8 cellular contexts compared by ENCODE assay signal in the genomic region with DNA sequence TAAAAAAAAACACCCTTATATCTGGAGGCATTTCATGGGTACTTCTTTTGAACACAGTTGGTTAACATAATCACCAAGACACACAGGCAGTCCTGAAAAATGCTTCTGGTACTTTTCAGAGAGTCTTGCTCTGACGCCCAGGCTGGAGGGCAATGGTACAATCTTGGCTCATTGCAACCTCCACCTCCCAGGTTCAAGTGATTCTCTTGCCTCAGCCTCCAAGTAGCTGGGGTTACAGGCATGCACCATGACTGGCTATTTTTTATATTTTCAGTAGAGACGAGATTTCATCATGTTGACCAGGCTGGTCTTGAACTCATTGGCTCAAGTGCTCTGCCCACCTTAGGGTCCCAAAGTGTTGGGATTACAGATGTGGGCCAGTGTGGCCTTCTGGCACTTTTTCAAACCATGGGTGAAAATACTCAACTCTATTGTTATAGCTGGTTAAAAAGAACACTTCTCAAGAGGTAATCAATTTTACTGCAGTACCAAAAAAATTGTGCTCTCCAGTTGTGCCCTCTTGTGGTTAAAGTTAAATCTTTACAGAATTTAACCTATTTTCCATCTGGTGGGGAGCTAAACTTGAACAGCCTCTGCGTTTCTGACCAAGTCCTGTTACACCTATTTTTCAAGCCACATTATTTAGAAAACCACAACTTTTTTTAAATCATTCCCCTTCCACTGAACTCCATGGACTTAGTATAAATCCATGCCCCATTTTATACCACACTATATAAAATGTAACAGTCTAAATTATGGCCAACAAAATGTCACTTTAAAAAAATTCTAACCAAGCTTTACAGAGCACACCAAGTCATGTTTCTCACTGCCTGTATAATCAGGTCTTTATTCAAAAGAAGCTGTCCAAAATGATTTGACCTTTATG. TPM values are rescaled to one million over a fixed set of nuclear protein-coding genes. Genes with fewer than 3 reads are reported as not detected.
DNase-seq lines count a peak whose midpoint lies in the region; ATAC-seq and TF ChIP-seq lines count a peak whose summit lies in the region.

No MANE protein-coding gene starts in this region.

- no peaks in the 10 kb centered on the region for H3K27me3 ChIP-seq in breast epithelium

- intact Hi-C loops in breast epithelium (cut with DNase I; ENCODE audit: low total_unique reads), result loop anchor here (5.0 kb wide), 1 partner anchor 111 kb away; a partner anchor contains a TSS
- intact Hi-C loops in natural killer cell (cut with micrococcal nuclease), result no loop called here

- H3K9me3 ChIP-seq in breast epithelium, result no peaks in the 10 kb centered on the region

- H3K27ac Mint-ChIP-seq in activated CD4-positive, alpha-beta T cell treated with anti-CD3 and anti-CD28 coated beads, Interleukin-2, amount 10 ng/mL, durations not matched to agents 7 days and 5 days, result peak overlapping the region; percentile 96
- peak overlapping the region; percentile 93 to 97 for H3K27ac Mint-ChIP-seq in natural killer cell

- H3K9me3 Mint-ChIP-seq in activated CD4-positive, alpha-beta T cell treated with anti-CD3 and anti-CD28 coated beads, Interleukin-2, amount 10 ng/mL, durations not matched to agents 7 days and 5 days, result no peaks in the 10 kb centered on the region
- H3K9me3 Mint-ChIP-seq in natural killer cell, result no peaks in the 10 kb centered on the region

- H3K4me3 Mint-ChIP-seq in activated CD4-positive, alpha-beta T cell treated with anti-CD3 and anti-CD28 coated beads, Interleukin-2, amount 10 ng/mL, durations not matched to agents 7 days and 5 days, result no peak overlapping the region
- H3K4me3 Mint-ChIP-seq in natural killer cell, result peak overlapping the region; percentile 55

- peak in 2 of 3 donors; percentile 20 to 34 for TF ChIP-seq CTCF in breast epithelium (IDR thresholded peaks at IDR 0.05)
- peak; percentile 26 for TF ChIP-seq CTCF in natural killer cell (IDR thresholded peaks at IDR 0.05)

- peaks cover 9 to 12% of the 10 kb centered on the region in 2 donors for H3K4me1 ChIP-seq in breast epithelium

- no peak for TF ChIP-seq POLR2A in breast epithelium (IDR thresholded peaks at IDR 0.05)

- H3K4me1 Mint-ChIP-seq in activated CD4-positive, alpha-beta T cell treated with anti-CD3 and anti-CD28 coated beads, Interleukin-2, amount 10 ng/mL, durations not matched to agents 7 days and 5 days, result peaks cover 76% of the 10 kb centered on the region
- H3K4me1 Mint-ChIP-seq in natural killer cell, result peaks cover 25 to 46% of the 10 kb centered on the region in 2 donors

- DNase-seq in activated CD4-positive, alpha-beta T cell treated with anti-CD3 and anti-CD28 coated beads, Interleukin-2, amount 10 ng/mL, durations not matched to agents 7 days and 5 days, result peak; percentile 37
- DNase-seq in activated CD4-positive, alpha-beta T cell treated with anti-CD3 and anti-CD28 coated beads, Interleukin-2, amount 50 U/mL, for 48 hours, result no peak
- DNase-seq in NCI-H2227 treated with DMSO at 0.1 percent for 48 hours (lab: John Stamatoyannopoulos, UW) (peak; percentile 19), breast epithelium (ENCODE audit: low spot score in 2 of 2) (no peak), natural killer cell (no peak), NCI-H128 (lab: John Stamatoyannopoulos, UW; ENCODE audit: unreplicated experiment) (no peak)

- CTCF ChIA-PET in activated CD4-positive, alpha-beta T cell treated with anti-CD3 and anti-CD28 coated beads, Interleukin-2, amount 10 ng/mL, durations not matched to agents 7 days and 5 days (lab: Charles Lee), result interaction anchor here (0.5 to 4.2 kb wide), 30 partner anchors 10 to 1531 kb away, joined by 3 to 35 read pairs (median 4); a partner anchor contains a TSS

- ATAC-seq in natural killer cell, result no peak
- no peak for ATAC-seq in GM18502 (IDR thresholded peaks at IDR 0.05; ENCODE audit: poor library complexity, unreplicated experiment)
- no peak for ATAC-seq in HG03342 (IDR thresholded peaks at IDR 0.05; ENCODE audit: unreplicated experiment)

- peaks cover 5% of the 10 kb centered on the region for H3K36me3 ChIP-seq in breast epithelium

- H3K36me3 Mint-ChIP-seq in activated CD4-positive, alpha-beta T cell treated with anti-CD3 and anti-CD28 coated beads, Interleukin-2, amount 10 ng/mL, durations not matched to agents 7 days and 5 days (ENCODE audit: low read depth), result peaks cover 84% of the 10 kb centered on the region
- H3K36me3 Mint-ChIP-seq in natural killer cell, result peaks cover 8% of the 10 kb centered on the region

- no peaks in the 10 kb centered on the region for H3K27me3 Mint-ChIP-seq in activated CD4-positive, alpha-beta T cell treated with anti-CD3 and anti-CD28 coated beads, Interleukin-2, amount 10 ng/mL, durations not matched to agents 7 days and 5 days
- H3K27me3 Mint-ChIP-seq in natural killer cell (ENCODE audit: low read depth in 2 of 2), result no peaks in the 10 kb centered on the region

- POLR2A ChIA-PET in activated CD4-positive, alpha-beta T cell treated with anti-CD3 and anti-CD28 coated beads, Interleukin-2, amount 10 ng/mL, durations not matched to agents 7 days and 5 days (lab: Charles Lee), result interaction anchor here (0.5 to 1.4 kb wide), 5 partner anchors 22 to 248 kb away, joined by 3 to 4 read pairs (median 3); no protein-coding TSS in a partner anchor

- no peak overlapping the region for H3K4me3 ChIP-seq in breast epithelium

- H3K27ac ChIP-seq in breast epithelium, result peak overlapping the region in 1 of 2 donors; percentile 94

RNA-seq across cellular contexts. Expression of a gene that starts 1.2 kb away (rescaled TPM):
- total RNA-seq in activated CD4-positive, alpha-beta T cell treated with anti-CD3 and anti-CD28 coated beads, Interleukin-2, amount 10 ng/mL, durations not matched to agents 7 days and 5 days, result 10 to 100 TPM; 21.4 to 24.5 TPM
- total RNA-seq in breast epithelium, result 10 to 100 TPM; 26.9 to 35.1 (median 31.5) TPM
- total RNA-seq in natural killer cell, result 10 to 100 TPM; 17.2 to 25.2 (median 24.3) TPM

RNA-seq across cellular contexts. Expression of a gene that starts 5.9 kb away (rescaled TPM):
- 1,000 to 10,000 TPM; 2,398 to 2,621 TPM for total RNA-seq in activated CD4-positive, alpha-beta T cell treated with anti-CD3 and anti-CD28 coated beads, Interleukin-2, amount 10 ng/mL, durations not matched to agents 7 days and 5 days
- 1,000 to 10,000 TPM; 3,770 to 3,861 (median 3,828) TPM for total RNA-seq in breast epithelium
- 1,000 to 10,000 TPM; 1,109 to 1,293 (median 1,293) TPM for total RNA-seq in natural killer cell

RNA-seq across cellular contexts. Expression of a gene that starts 6.4 kb away (rescaled TPM):
- 10 to 100 TPM; 28.0 to 28.3 TPM for total RNA-seq in activated CD4-positive, alpha-beta T cell treated with anti-CD3 and anti-CD28 coated beads, Interleukin-2, amount 10 ng/mL, durations not matched to agents 7 days and 5 days
- total RNA-seq in breast epithelium (1 to 10 TPM; 4.0 to 8.2 (median 7.6) TPM), natural killer cell (1 to 10 TPM; 8.7 to 9.9 (median 9.7) TPM)

Comparison
In these comparisons a context has a peak if more than half of its experiments do, and no peak if none do; other contexts are left out.
1. DNase-seq: peak in activated CD4-positive, alpha-beta T cell treated with anti-CD3 and anti-CD28 coated beads, Interleukin-2, amount 10 ng/mL, durations not matched to agents 7 days and 5 days (single experiment) and NCI-H2227 treated with DMSO at 0.1 percent for 48 hours (single experiment); none in activated CD4-positive, alpha-beta T cell treated with anti-CD3 and anti-CD28 coated beads, Interleukin-2, amount 50 U/mL, for 48 hours (0 of 2), breast epithelium (0 of 2), natural killer cell (single experiment) and NCI-H128 (single experiment).